27 cellular contexts compared by ENCODE assay signal in genomic region chr1:172238969-172239368, GRCh38.
"Had no signal": no experiment of that assay in that cellular context is flagged by ENCODE, and none has a peak within 500 bp of the region (broad histone marks: within the 10 kb centered on the region; RNA-seq: fewer than 3 reads in every experiment).

No MANE protein-coding gene starts in this region.

- DNase-seq: activated naive CD4-positive, alpha-beta T cell; activated T-cell treated with anti-CD3 and anti-CD28 coated beads for 4 hours; activated T-cell treated with anti-CD3 and anti-CD28 coated beads, Interleukin-2, amount 50 U/mL, for 72 hours; body of pancreas; cortex of kidney; effector memory CD8-positive, alpha-beta T cell; foreskin fibroblast; head of caudate nucleus; left lung; lower lobe of right lung; mesenchymal stem cell; natural killer cell; retina; stimulated activated CD4-positive, alpha-beta T cell treated with anti-CD3 and anti-CD28 coated beads, Interleukin-4, amount 100 ng/mL, for 24 hours; stimulated activated naive CD8-positive, alpha-beta T cell treated with anti-CD3 and anti-CD28 coated beads, Interleukin-15, amount 100 ng/mL, for 72 hours; substantia nigra; T-helper 2 cell; upper lobe of left lung had no signal

- H3K9me3 Mint-ChIP-seq: activated naive CD4-positive, alpha-beta T cell treated with anti-CD3 and anti-CD28 coated beads, Interleukin-2, amount 50 U/mL, for 72 hours; effector memory CD8-positive, alpha-beta T cell; natural killer cell; stimulated activated effector memory CD8-positive, alpha-beta T cell treated with anti-CD3 and anti-CD28 coated beads, Interleukin-12 subunit alpha, Interleukin-12 subunit beta, amount 100 ng/mL, for 72 hours; stimulated activated naive CD8-positive, alpha-beta T cell treated with anti-CD3 and anti-CD28 coated beads, Interleukin-15, amount 100 ng/mL, for 72 hours; WTC11 had no signal

- H3K4me1 Mint-ChIP-seq: natural killer cell; stimulated activated effector memory CD8-positive, alpha-beta T cell treated with anti-CD3 and anti-CD28 coated beads, Interleukin-12 subunit alpha, Interleukin-12 subunit beta, amount 100 ng/mL, for 72 hours; stimulated activated naive CD8-positive, alpha-beta T cell treated with anti-CD3 and anti-CD28 coated beads, Interleukin-15, amount 100 ng/mL, for 72 hours; WTC11 had no signal

- H3K36me3 Mint-ChIP-seq: activated naive CD4-positive, alpha-beta T cell treated with anti-CD3 and anti-CD28 coated beads, Interleukin-2, amount 50 U/mL, for 72 hours; natural killer cell; stimulated activated effector memory CD8-positive, alpha-beta T cell treated with anti-CD3 and anti-CD28 coated beads, Interleukin-12 subunit alpha, Interleukin-12 subunit beta, amount 100 ng/mL, for 72 hours; WTC11 had no signal

- ATAC-seq: activated naive CD4-positive, alpha-beta T cell treated with anti-CD3 and anti-CD28 coated beads, Interleukin-2, amount 50 U/mL, for 72 hours; activated T-cell treated with anti-CD3 and anti-CD28 coated beads, Interleukin-2, amount 50 U/mL, for 72 hours; body of pancreas; effector memory CD8-positive, alpha-beta T cell; esophagus mucosa; natural killer cell; sciatic nerve; stimulated activated effector memory CD8-positive, alpha-beta T cell treated with anti-CD3 and anti-CD28 coated beads, Interleukin-12 subunit alpha, Interleukin-12 subunit beta, amount 100 ng/mL, for 72 hours; stimulated activated naive CD8-positive, alpha-beta T cell treated with anti-CD3 and anti-CD28 coated beads, Interleukin-15, amount 100 ng/mL, for 72 hours; WTC11 had no signal

- H3K27ac ChIP-seq: body of pancreas, cardiac muscle cell, left lung, lower lobe of right lung, skin epidermis, vagina had no signal

- H3K4me3 Mint-ChIP-seq: activated T-cell treated with anti-CD3 and anti-CD28 coated beads, Interleukin-2, amount 50 U/mL, for 72 hours; effector memory CD8-positive, alpha-beta T cell; natural killer cell; stimulated activated effector memory CD8-positive, alpha-beta T cell treated with anti-CD3 and anti-CD28 coated beads, Interleukin-12 subunit alpha, Interleukin-12 subunit beta, amount 100 ng/mL, for 72 hours; stimulated activated naive CD8-positive, alpha-beta T cell treated with anti-CD3 and anti-CD28 coated beads, Interleukin-15, amount 100 ng/mL, for 72 hours; WTC11 had no signal

- H3K27me3 Mint-ChIP-seq: effector memory CD8-positive, alpha-beta T cell; progenitor cell of endocrine pancreas; stimulated activated naive CD8-positive, alpha-beta T cell treated with anti-CD3 and anti-CD28 coated beads, Interleukin-15, amount 100 ng/mL, for 72 hours had no signal

- H3K4me3 ChIP-seq: body of pancreas, cardiac muscle cell, left lung, lower lobe of right lung, skin epidermis, upper lobe of left lung, vagina had no signal

- H3K27me3 ChIP-seq: body of pancreas, cardiac muscle cell, left lung, upper lobe of left lung, vagina had no signal

- H3K4me1 ChIP-seq: body of pancreas, left lung, lower lobe of right lung had no signal

- H3K36me3 ChIP-seq: cardiac muscle cell, left lung, lower lobe of right lung, upper lobe of left lung, vagina had no signal

- H3K27ac Mint-ChIP-seq: activated naive CD4-positive, alpha-beta T cell treated with anti-CD3 and anti-CD28 coated beads, Interleukin-2, amount 50 U/mL, for 72 hours; activated T-cell treated with anti-CD3 and anti-CD28 coated beads, Interleukin-2, amount 50 U/mL, for 72 hours; effector memory CD8-positive, alpha-beta T cell; natural killer cell; progenitor cell of endocrine pancreas; stimulated activated effector memory CD8-positive, alpha-beta T cell treated with anti-CD3 and anti-CD28 coated beads, Interleukin-12 subunit alpha, Interleukin-12 subunit beta, amount 100 ng/mL, for 72 hours; stimulated activated naive CD8-positive, alpha-beta T cell treated with anti-CD3 and anti-CD28 coated beads, Interleukin-15, amount 100 ng/mL, for 72 hours; WTC11 had no signal

- H3K9me3 ChIP-seq: body of pancreas, lower lobe of right lung, upper lobe of left lung, vagina had no signal
